ENCODE assay signal across 17 cellular contexts in genomic region chr11:132994038-132994502, GRCh38.
DNase-seq lines count a peak whose midpoint lies in the region; ATAC-seq, FAIRE-seq and TF ChIP-seq lines count a peak whose summit lies in the region.
"Had no signal": no experiment of that assay in that cellular context is flagged by ENCODE, and none has a peak within 500 bp of the region (broad histone marks: within the 10 kb centered on the region; RNA-seq: fewer than 3 reads in every experiment).

No MANE protein-coding gene starts in this region.

- H4K5ac ChIP-seq in IMR-90 (ENCODE audit: low read depth, low read length), result no peak overlapping the region

- no peaks in the 10 kb centered on the region for H3K9me3 ChIP-seq in IMR-90 (ENCODE audit: control insufficient read depth, insufficient read depth, low read length)
- no peaks in the 10 kb centered on the region for H3K9me3 ChIP-seq in astrocyte (ENCODE audit: insufficient read depth, low read depth, low read length)
- H3K9me3 ChIP-seq in sigmoid colon, result no peaks in the 10 kb centered on the region
- H3K9me3 ChIP-seq: gastrocnemius medialis, pancreas had no signal

- no peak overlapping the region for H2BK120ac ChIP-seq in IMR-90 (ENCODE audit: low read depth, low read length)

- no peaks in the 10 kb centered on the region for H3K9me3 Mint-ChIP-seq in astrocyte (ENCODE audit: unreplicated experiment)
- H3K9me3 Mint-ChIP-seq in mesothelial cell of epicardium, result no peaks in the 10 kb centered on the region
- peaks cover 0 to 7% (median 0%) of the 10 kb centered on the region in 9 donors for H3K9me3 Mint-ChIP-seq in naive thymus-derived CD8-positive, alpha-beta T cell

- H3K4me1 Mint-ChIP-seq in astrocyte (ENCODE audit: low read depth, unreplicated experiment) (peaks cover 1% of the 10 kb centered on the region), mesothelial cell of epicardium (peaks cover 5% of the 10 kb centered on the region)
- H3K4me1 Mint-ChIP-seq in naive thymus-derived CD8-positive, alpha-beta T cell, result peaks cover 0 to 2% (median 0%) of the 10 kb centered on the region in 4 donors
- H3K4me1 Mint-ChIP-seq: activated B cell treated with CpG ODN at 0.5 μM for 24 hours; B cell; stimulated activated effector memory CD8-positive, alpha-beta T cell treated with anti-CD3 and anti-CD28 coated beads, Interleukin-12 subunit alpha, Interleukin-12 subunit beta, amount 100 ng/mL, for 72 hours had no signal

- H2BK5ac ChIP-seq in IMR-90 (ENCODE audit: low read depth, low read length, poor library complexity, severe bottlenecking), result no peak overlapping the region

- H2AFZ ChIP-seq in IMR-90 (replicated peaks; ENCODE audit: low read length, poor library complexity), result peak overlapping the region; percentile 23
- peak overlapping the region; percentile 18 for H2AFZ ChIP-seq in astrocyte (ENCODE audit: low read depth, low read length)

- TF ChIP-seq CTCF in IMR-90 (conservative IDR thresholded peaks at IDR 0.05; ENCODE audit: low read depth, low read length), result no peak
- TF ChIP-seq CTCF in astrocyte (IDR thresholded peaks at IDR 0.05; ENCODE audit: insufficient read depth, low read depth, low read length), result no peak
- no peak for TF ChIP-seq CTCF in mesothelial cell of epicardium (IDR thresholded peaks at IDR 0.05; ENCODE audit: unreplicated experiment)
- no peak for TF ChIP-seq CTCF in sigmoid colon (IDR thresholded peaks at IDR 0.05)

- H3K4me3 Mint-ChIP-seq in astrocyte (ENCODE audit: unreplicated experiment) (peak overlapping the region; percentile 67), mesothelial cell of epicardium (peak overlapping the region; percentile 60)
- H3K4me3 Mint-ChIP-seq in naive thymus-derived CD8-positive, alpha-beta T cell, result no peak overlapping the region
- H3K4me3 Mint-ChIP-seq: activated B cell treated with CpG ODN at 0.5 μM for 24 hours; B cell; stimulated activated effector memory CD8-positive, alpha-beta T cell treated with anti-CD3 and anti-CD28 coated beads, Interleukin-12 subunit alpha, Interleukin-12 subunit beta, amount 100 ng/mL, for 72 hours had no signal

- no peak for TF ChIP-seq EP300 in sigmoid colon (IDR thresholded peaks at IDR 0.05)

- H3K56ac ChIP-seq in IMR-90 (ENCODE audit: extremely low read depth, insufficient read depth, low read length), result no peak overlapping the region

- no peaks in the 10 kb centered on the region for H3K79me1 ChIP-seq in IMR-90 (ENCODE audit: low read depth in 1 of 2, low read length in 2 of 2)

- H3K27me3 ChIP-seq in IMR-90 (ENCODE audit: control insufficient read depth, insufficient read depth, low read length), result peaks cover 3% of the 10 kb centered on the region; the same call in 1 of the 2 replicates
- H3K27me3 ChIP-seq in astrocyte (ENCODE audit: insufficient read depth, low read length), result peaks cover 26% of the 10 kb centered on the region
- peaks cover 4 to 34% (median 18%) of the 10 kb centered on the region in 3 donors for H3K27me3 ChIP-seq in sigmoid colon

- H4K8ac ChIP-seq in IMR-90 (ENCODE audit: low read depth in 2 of 2, low read length in 2 of 2), result no peak overlapping the region

- H3K27me3 Mint-ChIP-seq in astrocyte (ENCODE audit: low read depth, unreplicated experiment) (peaks cover 55% of the 10 kb centered on the region), mesothelial cell of epicardium (ENCODE audit: low read depth) (peaks cover 94% of the 10 kb centered on the region)
- H3K27me3 Mint-ChIP-seq in naive thymus-derived CD8-positive, alpha-beta T cell, result peaks cover 15 to 51% (median 21%) of the 10 kb centered on the region in 5 donors

- no peak overlapping the region for H3K18ac ChIP-seq in IMR-90 (ENCODE audit: low read depth, low read length)

- in situ Hi-C loops in IMR-90 (cut with MboI; ENCODE audit: low sequenced_read_pairs), result no loop called here

- H3K36me3 ChIP-seq in IMR-90 (ENCODE audit: control insufficient read depth, insufficient read depth, low read length), result no peaks in the 10 kb centered on the region
- no peaks in the 10 kb centered on the region for H3K36me3 ChIP-seq in astrocyte (ENCODE audit: insufficient read depth, low read length)
- no peaks in the 10 kb centered on the region for H3K36me3 ChIP-seq in sigmoid colon
- H3K36me3 ChIP-seq: gastrocnemius medialis, pancreas had no signal

- H3K23ac ChIP-seq in IMR-90 (ENCODE audit: low read depth, low read length), result no peak overlapping the region

- no peak overlapping the region for H3K4me3 ChIP-seq in IMR-90 (ENCODE audit: insufficient read depth, low read depth, low read length)
- peak overlapping the region; percentile 45 for H3K4me3 ChIP-seq in astrocyte (ENCODE audit: insufficient read depth, low read depth, low read length)
- no peak overlapping the region for H3K4me3 ChIP-seq in sigmoid colon
- H3K4me3 ChIP-seq: gastrocnemius medialis, pancreas had no signal

- intact Hi-C loops in IMR-90 (cut with micrococcal nuclease), result no loop called here
- intact Hi-C loops in sigmoid colon (cut with DNase I), result no loop called here

- BruUV-seq in IMR-90 (replicated peaks; lab: Mats Ljungman, UMichigan), result no TSS peak

- no peak overlapping the region for H2AK9ac ChIP-seq in IMR-90 (replicated peaks; ENCODE audit: low read depth, low read length, poor library complexity)

- H3K27ac ChIP-seq in IMR-90 (ENCODE audit: insufficient read depth, low read length), result no peak overlapping the region
- no peak overlapping the region for H3K27ac ChIP-seq in astrocyte (ENCODE audit: low read depth, low read length)
- H3K27ac ChIP-seq in sigmoid colon, result no peak overlapping the region
- H3K27ac ChIP-seq: gastrocnemius medialis, pancreas had no signal

- H3K4me2 ChIP-seq in IMR-90 (ENCODE audit: low read depth, low read length) (no peak overlapping the region), astrocyte (ENCODE audit: low read length) (peak overlapping the region; percentile 77)

- WGBS in IMR-90 (ENCODE audit: extremely low coverage in 2 of 2, insufficient read length in 1 of 2), 2 experiments, result 0% methylated on average over 5 of the region's 30 CpGs; no CpG with 5 or more reads in 1 of the 2 experiments
- WGBS in sigmoid colon, 2 donors, result 2 to 13% methylated on average over 30 of the region's 30 CpGs

- H4K91ac ChIP-seq in IMR-90 (ENCODE audit: insufficient read depth, low read depth, low read length), result no peak overlapping the region

- H2BK15ac ChIP-seq in IMR-90 (ENCODE audit: low read depth, low read length), result no peak overlapping the region

- H3K9ac ChIP-seq in IMR-90 (ENCODE audit: low read depth, low read length) (no peak overlapping the region), astrocyte (ENCODE audit: low read length) (no peak overlapping the region)

- no peak for TF ChIP-seq POLR2A in IMR-90 (IDR thresholded peaks at IDR 0.05; ENCODE audit: low read depth, low read length)
- no peak for TF ChIP-seq POLR2A in sigmoid colon (IDR thresholded peaks at IDR 0.05)

- no peak for ATAC-seq in IMR-90 (ENCODE audit: low read depth)
- no peak for ATAC-seq in HG02798 (IDR thresholded peaks at IDR 0.05; ENCODE audit: poor library complexity, unreplicated experiment)
- no peak for ATAC-seq in naive thymus-derived CD8-positive, alpha-beta T cell
- ATAC-seq: gastrocnemius medialis; pancreas; stimulated activated effector memory CD8-positive, alpha-beta T cell treated with anti-CD3 and anti-CD28 coated beads, Interleukin-12 subunit alpha, Interleukin-12 subunit beta, amount 100 ng/mL, for 72 hours had no signal

- CTCF ChIA-PET in IMR-90 (lab: Yijun Ruan, JAX), result no interaction called here

- no peak for FAIRE-seq in astrocyte (lab: Jason Lieb, UNC)
- FAIRE-seq: pancreas had no signal

- no peaks in the 10 kb centered on the region for H3K9me1 ChIP-seq in IMR-90 (ENCODE audit: insufficient read depth, low read length)

- H4K20me1 ChIP-seq in IMR-90 (ENCODE audit: insufficient read depth, low read length), result no peaks in the 10 kb centered on the region
- H4K20me1 ChIP-seq in astrocyte (ENCODE audit: insufficient read depth, low read length), result no peaks in the 10 kb centered on the region

- dilution Hi-C loops in IMR-90 (cut with HindIII; ENCODE audit: low sequenced_read_pairs, unreplicated experiment), result no loop called here

- no peak overlapping the region for H3K4ac ChIP-seq in IMR-90 (ENCODE audit: low read depth, low read length)

- DNase-seq in AG20443 (ENCODE audit: low spot score), result peak; percentile 34
- DNase-seq in IMR-90, result no peak
- DNase-seq in astrocyte (ENCODE audit: low read depth), result no peak
- DNase-seq in mesothelial cell of epicardium (ENCODE audit: low spot score in 2 of 2, unreplicated experiment in 2 of 2), result no peak
- DNase-seq in naive thymus-derived CD8-positive, alpha-beta T cell, result no peak
- DNase-seq in Kasumi-1 (lab: John Stamatoyannopoulos, UW), result no peak
- no peak for DNase-seq in sigmoid colon
- DNase-seq: activated B cell treated with CpG ODN at 0.5 μM for 24 hours; activated CD8-positive, alpha-beta memory T cell treated with anti-CD3 and anti-CD28 coated beads, Interleukin-2, amount 50 U/mL, for 48 hours; effector CD8-positive, alpha-beta T cell; gastrocnemius medialis; GDM1; pancreas; stimulated activated CD4-positive, alpha-beta T cell treated with anti-CD3 and anti-CD28 coated beads, Interleukin-1b, Interleukin-23, amount 100 ng/mL, for 48 hours had no signal

- H2BK20ac ChIP-seq in IMR-90 (ENCODE audit: low read depth, low read length), result no peak overlapping the region

- H3K4me1 ChIP-seq in IMR-90 (ENCODE audit: control insufficient read depth, insufficient read depth, low read length) (no peaks in the 10 kb centered on the region), astrocyte (ENCODE audit: insufficient read depth, low read length) (peaks cover 9% of the 10 kb centered on the region), sigmoid colon (peaks cover 0 to 5% (median 4%) of the 10 kb centered on the region in 4 donors)
- H3K4me1 ChIP-seq: gastrocnemius medialis, pancreas had no signal

- H3K36me3 Mint-ChIP-seq in astrocyte (ENCODE audit: low read depth, unreplicated experiment) (no peaks in the 10 kb centered on the region), mesothelial cell of epicardium (no peaks in the 10 kb centered on the region)
- no peaks in the 10 kb centered on the region for H3K36me3 Mint-ChIP-seq in naive thymus-derived CD8-positive, alpha-beta T cell
- H3K36me3 Mint-ChIP-seq: stimulated activated effector memory CD8-positive, alpha-beta T cell treated with anti-CD3 and anti-CD28 coated beads, Interleukin-12 subunit alpha, Interleukin-12 subunit beta, amount 100 ng/mL, for 72 hours had no signal

- no peak overlapping the region for H2AK5ac ChIP-seq in IMR-90 (ENCODE audit: low read depth, low read length)

- H3K27ac Mint-ChIP-seq in astrocyte (ENCODE audit: unreplicated experiment) (no peak overlapping the region), mesothelial cell of epicardium (no peak overlapping the region)
- no peak overlapping the region for H3K27ac Mint-ChIP-seq in naive thymus-derived CD8-positive, alpha-beta T cell
- H3K27ac Mint-ChIP-seq: activated B cell treated with CpG ODN at 0.5 μM for 24 hours; B cell; stimulated activated effector memory CD8-positive, alpha-beta T cell treated with anti-CD3 and anti-CD28 coated beads, Interleukin-12 subunit alpha, Interleukin-12 subunit beta, amount 100 ng/mL, for 72 hours had no signal

- POLR2A ChIA-PET in IMR-90 (lab: Charles Lee; ENCODE audit: unreplicated experiment), result no interaction called here
- POLR2A ChIA-PET in naive thymus-derived CD8-positive, alpha-beta T cell (lab: Charles Lee), result no interaction called here

- TF ChIP-seq RAD21 in IMR-90 (IDR thresholded peaks at IDR 0.05; ENCODE audit: low read length), result no peak

- no peak overlapping the region for H3K14ac ChIP-seq in IMR-90 (replicated peaks; ENCODE audit: low read depth, low read length)

- H3K79me2 ChIP-seq in astrocyte (ENCODE audit: insufficient read depth, low read length), result no peaks in the 10 kb centered on the region

Comparison
In these comparisons a context has a peak if more than half of its experiments do, and no peak if none do; other contexts are left out.
1. H3K4me3 Mint-ChIP-seq: peak in astrocyte (single experiment) and mesothelial cell of epicardium (single experiment); none in naive thymus-derived CD8-positive, alpha-beta T cell (0 of 10).